In genomic region chr7:28714452-28715120, GRCh38 we compare ENCODE assay signal across 20 cellular contexts.
"Had no signal": no experiment of that assay in that cellular context is flagged by ENCODE, and none has a peak within 500 bp of the region (broad histone marks: within the 10 kb centered on the region; RNA-seq: fewer than 3 reads in every experiment).

No MANE protein-coding gene starts in this region.

- DNase-seq: activated CD8-positive, alpha-beta memory T cell treated with anti-CD3 and anti-CD28 coated beads, Interleukin-2, amount 50 U/mL, for 4 hours; activated naive CD4-positive, alpha-beta T cell; activated T-cell treated with anti-CD3 and anti-CD28 coated beads, Interleukin-2, amount 50 U/mL, for 4 hours; cerebellar nuclear complex; cortex of kidney; effector CD8-positive, alpha-beta T cell; heart right ventricle; kidney; left lung; natural killer cell; pancreas; right lobe of liver; stimulated activated CD4-positive, alpha-beta T cell treated with anti-CD3 and anti-CD28 coated beads, Interleukin-1b, Interleukin-23, amount 100 ng/mL, for 48 hours; T-helper 9 cell had no signal

- H3K4me3 ChIP-seq: heart right ventricle, left lung, lung, pancreas, right lobe of liver, skin epidermis, tibial nerve had no signal

- H3K27ac ChIP-seq: heart right ventricle, left lung, pancreas, right lobe of liver, tibial nerve had no signal

- H3K9me3 Mint-ChIP-seq: activated T-cell treated with anti-CD3 and anti-CD28 coated beads, Interleukin-2, amount 50 U/mL, for 4 hours; activated T-helper 2 cell treated with anti-CD3 and anti-CD28 coated beads, Interferon-gamma antibody, Interleukin-2, Interleukin-4, amounts not matched to agents 10 μg/mL and 5 μg/mL and 100 μg/mL, durations not matched to agents 14 hours and 24 hours and 36 hours; natural killer cell; stimulated activated naive CD8-positive, alpha-beta T cell treated with anti-CD3 and anti-CD28 coated beads, Interleukin-15, Interleukin-2, amounts not matched to agents 100 ng/mL and 50 ng/mL, for 24 hours had no signal

- H3K4me3 Mint-ChIP-seq: activated naive CD8-positive, alpha-beta T cell; activated T-cell treated with anti-CD3 and anti-CD28 coated beads, Interleukin-2, amount 50 U/mL, for 4 hours; natural killer cell; stimulated activated naive CD8-positive, alpha-beta T cell treated with anti-CD3 and anti-CD28 coated beads, Interleukin-15, Interleukin-2, amounts not matched to agents 100 ng/mL and 50 ng/mL, for 24 hours had no signal

- H3K4me1 Mint-ChIP-seq: natural killer cell had no signal

- H3K27me3 ChIP-seq: heart right ventricle, left lung, pancreas, right lobe of liver, tibial nerve had no signal

- H3K27ac Mint-ChIP-seq: activated naive CD8-positive, alpha-beta T cell; activated T-helper 2 cell treated with anti-CD3 and anti-CD28 coated beads, Interferon-gamma antibody, Interleukin-2, Interleukin-4, amounts not matched to agents 10 μg/mL and 5 μg/mL and 100 μg/mL, durations not matched to agents 14 hours and 24 hours and 36 hours; natural killer cell; stimulated activated naive CD8-positive, alpha-beta T cell treated with anti-CD3 and anti-CD28 coated beads, Interleukin-15, Interleukin-2, amounts not matched to agents 100 ng/mL and 50 ng/mL, for 24 hours had no signal

- H3K27me3 Mint-ChIP-seq: activated naive CD8-positive, alpha-beta T cell had no signal

- H3K36me3 Mint-ChIP-seq: activated naive CD8-positive, alpha-beta T cell; natural killer cell had no signal
